1 cellular context compared by ENCODE assay signal in the genomic region with DNA sequence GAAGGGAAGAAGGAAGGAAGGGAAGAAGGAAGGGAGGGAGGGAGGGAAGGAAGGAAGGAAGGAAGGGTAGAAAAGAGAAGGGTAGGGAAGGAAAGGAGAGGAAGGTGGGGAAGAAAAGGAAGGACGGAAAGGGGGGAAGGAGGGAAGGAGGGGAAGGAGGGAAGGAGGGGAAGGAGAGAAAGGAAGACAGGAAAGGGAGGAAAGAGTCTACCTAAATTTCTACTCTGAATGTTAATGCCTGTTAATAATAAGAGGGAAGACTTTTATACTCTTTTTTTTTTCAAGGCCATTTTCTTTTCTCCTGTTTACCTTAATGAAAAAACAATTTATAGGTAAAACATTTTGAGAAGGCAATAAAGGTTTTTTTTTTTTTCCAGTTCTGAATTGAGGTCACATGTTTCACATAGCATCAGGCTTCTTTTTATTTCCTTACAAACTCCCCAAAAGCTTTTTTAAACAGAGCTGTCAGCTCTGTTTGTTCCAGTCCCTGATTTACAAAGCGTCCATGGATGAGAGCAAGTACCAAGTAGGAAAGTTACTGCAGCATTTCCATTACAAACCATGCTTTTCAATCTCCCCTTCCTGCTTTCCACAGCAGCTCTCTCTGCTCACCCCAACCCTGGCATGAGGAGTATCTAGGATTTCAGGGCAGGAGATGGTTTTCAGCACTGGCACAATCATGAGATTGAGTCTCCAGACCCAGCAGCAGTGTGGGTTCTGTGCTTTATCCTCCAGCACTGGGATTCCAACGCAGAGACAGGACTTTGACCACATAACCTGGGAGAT.
TF ChIP-seq lines count a peak whose summit lies in the region.

No MANE protein-coding gene starts in this region.

TF ChIP-seq in GM23338, 12 proteins besides CTCF, POLR2A, EP300 and RAD21 (continued from another document):
- TF ChIP-seq, protein P1, sequence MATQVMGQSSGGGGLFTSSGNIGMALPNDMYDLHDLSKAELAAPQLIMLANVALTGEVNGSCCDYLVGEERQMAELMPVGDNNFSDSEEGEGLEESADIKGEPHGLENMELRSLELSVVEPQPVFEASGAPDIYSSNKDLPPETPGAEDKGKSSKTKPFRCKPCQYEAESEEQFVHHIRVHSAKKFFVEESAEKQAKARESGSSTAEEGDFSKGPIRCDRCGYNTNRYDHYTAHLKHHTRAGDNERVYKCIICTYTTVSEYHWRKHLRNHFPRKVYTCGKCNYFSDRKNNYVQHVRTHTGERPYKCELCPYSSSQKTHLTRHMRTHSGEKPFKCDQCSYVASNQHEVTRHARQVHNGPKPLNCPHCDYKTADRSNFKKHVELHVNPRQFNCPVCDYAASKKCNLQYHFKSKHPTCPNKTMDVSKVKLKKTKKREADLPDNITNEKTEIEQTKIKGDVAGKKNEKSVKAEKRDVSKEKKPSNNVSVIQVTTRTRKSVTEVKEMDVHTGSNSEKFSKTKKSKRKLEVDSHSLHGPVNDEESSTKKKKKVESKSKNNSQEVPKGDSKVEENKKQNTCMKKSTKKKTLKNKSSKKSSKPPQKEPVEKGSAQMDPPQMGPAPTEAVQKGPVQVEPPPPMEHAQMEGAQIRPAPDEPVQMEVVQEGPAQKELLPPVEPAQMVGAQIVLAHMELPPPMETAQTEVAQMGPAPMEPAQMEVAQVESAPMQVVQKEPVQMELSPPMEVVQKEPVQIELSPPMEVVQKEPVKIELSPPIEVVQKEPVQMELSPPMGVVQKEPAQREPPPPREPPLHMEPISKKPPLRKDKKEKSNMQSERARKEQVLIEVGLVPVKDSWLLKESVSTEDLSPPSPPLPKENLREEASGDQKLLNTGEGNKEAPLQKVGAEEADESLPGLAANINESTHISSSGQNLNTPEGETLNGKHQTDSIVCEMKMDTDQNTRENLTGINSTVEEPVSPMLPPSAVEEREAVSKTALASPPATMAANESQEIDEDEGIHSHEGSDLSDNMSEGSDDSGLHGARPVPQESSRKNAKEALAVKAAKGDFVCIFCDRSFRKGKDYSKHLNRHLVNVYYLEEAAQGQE (IDR thresholded peaks at IDR 0.05; ENCODE audit: unreplicated experiment) = no peak
- no peak for TF ChIP-seq CREB1 (CRISPR knock-in tag; IDR thresholded peaks at IDR 0.05; ENCODE audit: low read depth)
- no peak for TF ChIP-seq ZNF331 (CRISPR knock-in tag; IDR thresholded peaks at IDR 0.05; ENCODE audit: low read depth)
- TF ChIP-seq, protein P2, sequence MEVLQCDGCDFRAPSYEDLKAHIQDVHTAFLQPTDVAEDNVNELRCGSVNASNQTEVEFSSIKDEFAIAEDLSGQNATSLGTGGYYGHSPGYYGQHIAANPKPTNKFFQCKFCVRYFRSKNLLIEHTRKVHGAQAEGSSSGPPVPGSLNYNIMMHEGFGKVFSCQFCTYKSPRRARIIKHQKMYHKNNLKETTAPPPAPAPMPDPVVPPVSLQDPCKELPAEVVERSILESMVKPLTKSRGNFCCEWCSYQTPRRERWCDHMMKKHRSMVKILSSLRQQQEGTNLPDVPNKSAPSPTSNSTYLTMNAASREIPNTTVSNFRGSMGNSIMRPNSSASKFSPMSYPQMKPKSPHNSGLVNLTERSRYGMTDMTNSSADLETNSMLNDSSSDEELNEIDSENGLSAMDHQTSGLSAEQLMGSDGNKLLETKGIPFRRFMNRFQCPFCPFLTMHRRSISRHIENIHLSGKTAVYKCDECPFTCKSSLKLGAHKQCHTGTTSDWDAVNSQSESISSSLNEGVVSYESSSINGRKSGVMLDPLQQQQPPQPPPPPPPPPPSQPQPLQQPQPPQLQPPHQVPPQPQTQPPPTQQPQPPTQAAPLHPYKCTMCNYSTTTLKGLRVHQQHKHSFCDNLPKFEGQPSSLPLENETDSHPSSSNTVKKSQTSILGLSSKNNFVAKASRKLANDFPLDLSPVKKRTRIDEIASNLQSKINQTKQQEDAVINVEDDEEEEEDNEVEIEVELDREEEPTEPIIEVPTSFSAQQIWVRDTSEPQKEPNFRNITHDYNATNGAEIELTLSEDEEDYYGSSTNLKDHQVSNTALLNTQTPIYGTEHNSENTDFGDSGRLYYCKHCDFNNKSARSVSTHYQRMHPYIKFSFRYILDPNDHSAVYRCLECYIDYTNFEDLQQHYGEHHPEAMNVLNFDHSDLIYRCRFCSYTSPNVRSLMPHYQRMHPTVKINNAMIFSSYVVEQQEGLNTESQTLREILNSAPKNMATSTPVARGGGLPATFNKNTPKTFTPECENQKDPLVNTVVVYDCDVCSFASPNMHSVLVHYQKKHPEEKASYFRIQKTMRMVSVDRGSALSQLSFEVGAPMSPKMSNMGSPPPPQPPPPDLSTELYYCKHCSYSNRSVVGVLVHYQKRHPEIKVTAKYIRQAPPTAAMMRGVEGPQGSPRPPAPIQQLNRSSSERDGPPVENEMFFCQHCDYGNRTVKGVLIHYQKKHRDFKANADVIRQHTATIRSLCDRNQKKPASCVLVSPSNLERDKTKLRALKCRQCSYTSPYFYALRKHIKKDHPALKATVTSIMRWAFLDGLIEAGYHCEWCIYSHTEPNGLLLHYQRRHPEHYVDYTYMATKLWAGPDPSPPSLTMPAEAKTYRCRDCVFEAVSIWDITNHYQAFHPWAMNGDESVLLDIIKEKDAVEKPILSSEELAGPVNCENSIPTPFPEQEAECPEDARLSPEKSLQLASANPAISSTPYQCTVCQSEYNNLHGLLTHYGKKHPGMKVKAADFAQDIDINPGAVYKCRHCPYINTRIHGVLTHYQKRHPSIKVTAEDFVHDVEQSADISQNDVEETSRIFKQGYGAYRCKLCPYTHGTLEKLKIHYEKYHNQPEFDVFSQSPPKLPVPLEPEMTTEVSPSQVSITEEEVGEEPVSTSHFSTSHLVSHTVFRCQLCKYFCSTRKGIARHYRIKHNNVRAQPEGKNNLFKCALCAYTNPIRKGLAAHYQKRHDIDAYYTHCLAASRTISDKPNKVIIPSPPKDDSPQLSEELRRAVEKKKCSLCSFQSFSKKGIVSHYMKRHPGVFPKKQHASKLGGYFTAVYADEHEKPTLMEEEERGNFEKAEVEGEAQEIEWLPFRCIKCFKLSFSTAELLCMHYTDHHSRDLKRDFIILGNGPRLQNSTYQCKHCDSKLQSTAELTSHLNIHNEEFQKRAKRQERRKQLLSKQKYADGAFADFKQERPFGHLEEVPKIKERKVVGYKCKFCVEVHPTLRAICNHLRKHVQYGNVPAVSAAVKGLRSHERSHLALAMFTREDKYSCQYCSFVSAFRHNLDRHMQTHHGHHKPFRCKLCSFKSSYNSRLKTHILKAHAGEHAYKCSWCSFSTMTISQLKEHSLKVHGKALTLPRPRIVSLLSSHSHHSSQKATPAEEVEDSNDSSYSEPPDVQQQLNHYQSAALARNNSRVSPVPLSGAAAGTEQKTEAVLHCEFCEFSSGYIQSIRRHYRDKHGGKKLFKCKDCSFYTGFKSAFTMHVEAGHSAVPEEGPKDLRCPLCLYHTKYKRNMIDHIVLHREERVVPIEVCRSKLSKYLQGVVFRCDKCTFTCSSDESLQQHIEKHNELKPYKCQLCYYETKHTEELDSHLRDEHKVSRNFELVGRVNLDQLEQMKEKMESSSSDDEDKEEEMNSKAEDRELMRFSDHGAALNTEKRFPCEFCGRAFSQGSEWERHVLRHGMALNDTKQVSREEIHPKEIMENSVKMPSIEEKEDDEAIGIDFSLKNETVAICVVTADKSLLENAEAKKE (CRISPR knock-in tag; IDR thresholded peaks at IDR 0.05) = no peak
- TF ChIP-seq EZH2phosphoT487 (IDR thresholded peaks at IDR 0.05; ENCODE audit: unreplicated experiment) = no peak
- no peak for TF ChIP-seq JUNB (IDR thresholded peaks at IDR 0.05; ENCODE audit: unreplicated experiment)
- no peak for TF ChIP-seq ZNF114 (CRISPR knock-in tag; IDR thresholded peaks at IDR 0.05)
- no peak for TF ChIP-seq NANOG (IDR thresholded peaks at IDR 0.05; ENCODE audit: borderline replicate concordance)
- TF ChIP-seq STAT1 (IDR thresholded peaks at IDR 0.05; ENCODE audit: unreplicated experiment) = no peak
- no peak for TF ChIP-seq POLR2AphosphoS5 (IDR thresholded peaks at IDR 0.05; ENCODE audit: low read depth)
